In the genomic region with DNA sequence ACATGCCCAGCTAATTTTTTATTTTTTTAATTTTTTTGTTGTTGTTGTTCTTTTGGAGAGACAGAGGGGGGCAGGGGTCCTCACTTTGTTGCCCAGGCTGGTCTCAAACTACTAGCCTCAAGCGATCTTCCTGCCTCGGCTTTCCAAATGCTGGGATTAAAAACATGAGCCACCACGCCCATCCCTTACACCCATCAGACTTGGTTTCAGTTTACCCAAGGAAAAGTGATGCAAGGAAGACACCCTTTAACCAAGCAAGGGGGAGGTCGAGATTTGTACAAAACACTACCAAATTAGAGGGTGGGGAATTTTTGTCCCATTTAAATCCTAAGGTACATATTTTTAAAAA, we compare ENCODE assay signal across 30 cellular contexts.
DNase-seq lines count a peak whose midpoint lies in the region; ATAC-seq, FAIRE-seq and TF ChIP-seq lines count a peak whose summit lies in the region.
"Had no signal": no experiment of that assay in that cellular context is flagged by ENCODE, and none has a peak within 500 bp of the region (broad histone marks: within the 10 kb centered on the region; RNA-seq: fewer than 3 reads in every experiment).

No MANE protein-coding gene starts in this region.

- H3K36me3 Mint-ChIP-seq in naive thymus-derived CD8-positive, alpha-beta T cell: no peaks in the 10 kb centered on the region
- H3K36me3 Mint-ChIP-seq in chondrocyte (ENCODE audit: low read depth): no peaks in the 10 kb centered on the region
- H3K36me3 Mint-ChIP-seq: activated naive CD4-positive, alpha-beta T cell treated with anti-CD3 and anti-CD28 coated beads, Interleukin-2, amount 50 U/mL, for 24 hours; stimulated activated naive B cell treated with anti-CD40 and anti-IgM and Interleukin-4, amounts not matched to agents 10 μg/mL and 1 μg/mL and 100 μg/mL, for 72 hours had no signal

- dilution Hi-C loops in endothelial cell of umbilical vein (cut with MboI; ENCODE audit: extremely low pct_ligation_motif_present, low sequenced_read_pairs): no loop called here

- POLR2A ChIA-PET in SK-N-SH (lab: Yijun Ruan, JAX) (no interaction called here), OCI-LY7 (lab: Charles Lee) (interaction anchor here (0.7 to 0.9 kb wide), 2 partner anchors 330 to 439 kb away, joined by 3 to 5 read pairs; no protein-coding TSS in a partner anchor), endothelial cell of umbilical vein (lab: Charles Lee) (interaction anchor here (0.6 to 0.8 kb wide), 2 partner anchors 10 to 520 kb away, joined by 3 to 11 read pairs; no protein-coding TSS in a partner anchor)
- POLR2A ChIA-PET in naive thymus-derived CD8-positive, alpha-beta T cell (lab: Charles Lee): no interaction called here

- H3K79me2 ChIP-seq in SK-N-SH (ENCODE audit: insufficient read depth): no peaks in the 10 kb centered on the region
- H3K79me2 ChIP-seq in OCI-LY7 (ENCODE audit: insufficient read depth, low read depth, low read length): no peaks in the 10 kb centered on the region
- no peaks in the 10 kb centered on the region for H3K79me2 ChIP-seq in endothelial cell of umbilical vein (ENCODE audit: control insufficient read depth, insufficient read depth, low read length)
- no peaks in the 10 kb centered on the region for H3K79me2 ChIP-seq in GM23248 (ENCODE audit: insufficient read depth)

- CTCF ChIA-PET in SK-N-SH (lab: Yijun Ruan, JAX) (interaction anchor here (0.6 to 1.8 kb wide), 17 partner anchors 10 to 1372 kb away, joined by 3 to 5 read pairs (median 3); no protein-coding TSS in a partner anchor), OCI-LY7 (lab: Charles Lee; ENCODE audit: unreplicated experiment) (interaction anchor here (0.6 to 1.9 kb wide), 2 partner anchors 250 to 487 kb away, joined by 3 to 4 read pairs; no protein-coding TSS in a partner anchor), endothelial cell of umbilical vein (lab: Charles Lee) (interaction anchor here (0.5 to 3.2 kb wide), 45 partner anchors 10 to 1372 kb away, joined by 3 to 52 read pairs (median 5); a partner anchor contains a TSS)

- ATAC-seq in SK-N-SH treated with all-trans-retinoic acid at 6 μM for 48 hours: no peak
- ATAC-seq in naive thymus-derived CD8-positive, alpha-beta T cell: no peak

- WGBS in SK-N-SH (ENCODE audit: low lambda C conversion rate): 72% methylated on average over 4 of the region's 4 CpGs
- 89 to 98% methylated on average over 4 of the region's 4 CpGs for WGBS in GM23248 (ENCODE audit: low coverage in 1 of 2, low lambda C conversion rate in 2 of 2, missing lambda C conversion rate in 2 of 2), 2 experiments

- peaks cover 0 to 3% (median 0%) of the 10 kb centered on the region in 5 donors for H3K27me3 Mint-ChIP-seq in naive thymus-derived CD8-positive, alpha-beta T cell
- no peaks in the 10 kb centered on the region for H3K27me3 Mint-ChIP-seq in chondrocyte (ENCODE audit: low read depth)
- H3K27me3 Mint-ChIP-seq: activated CD4-positive, alpha-beta T cell treated with anti-CD3 and anti-CD28 coated beads, Interleukin-2, amount 10 ng/mL, durations not matched to agents 24 days and 14 days; activated naive CD4-positive, alpha-beta T cell treated with anti-CD3 and anti-CD28 coated beads, Interleukin-2, amount 50 U/mL, for 24 hours; CD4-positive, alpha-beta T cell had no signal

- H3K9ac ChIP-seq in SK-N-SH (no peak overlapping the region; the same call in 1 of the 2 replicates), endothelial cell of umbilical vein (replicated peaks; ENCODE audit: extremely low read depth, insufficient read depth, low read length) (no peak overlapping the region), subcutaneous abdominal adipose tissue (ENCODE audit: low read length in 5 of 5) (no peak overlapping the region), GM23248 (no peak overlapping the region)

- TF ChIP-seq EP300 in SK-N-SH (IDR thresholded peaks at IDR 0.05; ENCODE audit: borderline replicate concordance in 1 of 2, low read depth in 1 of 2, low read length in 1 of 2): no peak

- intact Hi-C loops in OCI-LY7 (cut with micrococcal nuclease; ENCODE audit: unreplicated experiment) (loop anchor here (1.0 to 5.0 kb wide), 5 partner anchors 77 to 521 kb away; no protein-coding TSS in a partner anchor), endothelial cell of umbilical vein (cut with micrococcal nuclease) (loop anchor here (1.0 to 5.0 kb wide), 7 partner anchors 67 to 521 kb away; no protein-coding TSS in a partner anchor)

- no peak overlapping the region for H3K4me3 Mint-ChIP-seq in naive thymus-derived CD8-positive, alpha-beta T cell
- no peak overlapping the region for H3K4me3 Mint-ChIP-seq in chondrocyte (ENCODE audit: unreplicated experiment)
- H3K4me3 Mint-ChIP-seq: activated CD4-positive, alpha-beta T cell treated with anti-CD3 and anti-CD28 coated beads, Interleukin-2, amount 10 ng/mL, durations not matched to agents 24 days and 14 days; activated naive CD4-positive, alpha-beta T cell treated with anti-CD3 and anti-CD28 coated beads, Interleukin-2, amount 50 U/mL, for 24 hours; CD4-positive, alpha-beta T cell; stimulated activated naive B cell treated with anti-CD40 and anti-IgM and Interleukin-4, amounts not matched to agents 10 μg/mL and 1 μg/mL and 100 μg/mL, for 72 hours had no signal

- no peak overlapping the region for H3K4me3 ChIP-seq in SK-N-SH (ENCODE audit: low read depth in 2 of 2, low read length in 1 of 2)
- H3K4me3 ChIP-seq in OCI-LY7 (ENCODE audit: low read depth, low read length, poor library complexity, severe bottlenecking): no peak overlapping the region
- H3K4me3 ChIP-seq in endothelial cell of umbilical vein (replicated peaks in 1 of 3; ENCODE audit: insufficient read depth in 1 of 3, low read depth in 1 of 3, low read length in 3 of 3): no peak overlapping the region
- H3K4me3 ChIP-seq in subcutaneous abdominal adipose tissue (ENCODE audit: low read depth in 1 of 5, low read length in 5 of 5): no peak overlapping the region
- H3K4me3 ChIP-seq in GM23248: no peak overlapping the region
- H3K4me3 ChIP-seq: esophagus muscularis mucosa, gastrocnemius medialis, ovary, Peyer's patch, skin epidermis, upper lobe of right lung had no signal

- H3K9me1 ChIP-seq in endothelial cell of umbilical vein (replicated peaks; ENCODE audit: control insufficient read depth, extremely low read depth, insufficient read depth, low read length): no peaks in the 10 kb centered on the region

- H3K9me2 ChIP-seq in SK-N-SH (no peaks in the 10 kb centered on the region), OCI-LY7 (ENCODE audit: insufficient read depth, low read length) (no peaks in the 10 kb centered on the region), GM23248 (ENCODE audit: insufficient read depth) (no peaks in the 10 kb centered on the region)

- no peak overlapping the region for H3K27ac Mint-ChIP-seq in naive thymus-derived CD8-positive, alpha-beta T cell
- no peak overlapping the region for H3K27ac Mint-ChIP-seq in chondrocyte (ENCODE audit: unreplicated experiment)
- H3K27ac Mint-ChIP-seq: activated T-helper 2 cell treated with anti-CD3 and anti-CD28 coated beads, Interferon-gamma antibody, Interleukin-2, Interleukin-4, amounts not matched to agents 10 μg/mL and 5 μg/mL and 100 μg/mL, durations not matched to agents 14 hours and 24 hours and 36 hours; CD4-positive, alpha-beta T cell; stimulated activated naive B cell treated with anti-CD40 and anti-IgM and Interleukin-4, amounts not matched to agents 10 μg/mL and 1 μg/mL and 100 μg/mL, for 72 hours had no signal

- in situ Hi-C loops in GM23248 (cut with MboI): loop anchor here (10.0 kb wide), 1 partner anchor 525 kb away; no protein-coding TSS in a partner anchor

- H3F3A ChIP-seq in SK-N-SH (replicated peaks; ENCODE audit: insufficient read depth): peaks cover 70% of the 10 kb centered on the region
- peaks cover 42% of the 10 kb centered on the region for H3F3A ChIP-seq in GM23248 (ENCODE audit: insufficient read depth)

- TF ChIP-seq CTCF in SK-N-SH (IDR thresholded peaks at IDR 0.05) (no peak), OCI-LY7 (conservative IDR thresholded peaks at IDR 0.05; ENCODE audit: low read length) (no peak), endothelial cell of umbilical vein (IDR thresholded peaks at IDR 0.05; ENCODE audit: extremely low read depth in 1 of 2, insufficient read depth in 1 of 2, low read depth in 1 of 2, low read length in 2 of 2) (no peak), chondrocyte (IDR thresholded peaks at IDR 0.05) (no peak)

- H3K9me3 ChIP-seq in SK-N-SH: no peaks in the 10 kb centered on the region
- no peaks in the 10 kb centered on the region for H3K9me3 ChIP-seq in OCI-LY7 (ENCODE audit: low read length)
- no peaks in the 10 kb centered on the region for H3K9me3 ChIP-seq in endothelial cell of umbilical vein (replicated peaks; ENCODE audit: control insufficient read depth, insufficient read depth, low read length)
- H3K9me3 ChIP-seq in subcutaneous abdominal adipose tissue (ENCODE audit: control insufficient read depth in 5 of 5, low read length in 5 of 5): no peaks in the 10 kb centered on the region
- no peaks in the 10 kb centered on the region for H3K9me3 ChIP-seq in GM23248 (ENCODE audit: low read depth)
- H3K9me3 ChIP-seq: esophagus muscularis mucosa, gastrocnemius medialis, ovary, Peyer's patch, upper lobe of right lung had no signal

- H3K4me2 ChIP-seq in SK-N-SH (peak overlapping the region; percentile 76), OCI-LY7 (ENCODE audit: low read length) (no peak overlapping the region), endothelial cell of umbilical vein (ENCODE audit: insufficient read depth, low read length) (no peak overlapping the region), GM23248 (ENCODE audit: unreplicated experiment) (no peak overlapping the region)

- H3K27me3 ChIP-seq in SK-N-SH (ENCODE audit: insufficient read depth) (no peaks in the 10 kb centered on the region), endothelial cell of umbilical vein (ENCODE audit: control insufficient read depth in 2 of 2, insufficient read depth in 2 of 2, low read length in 2 of 2) (no peaks in the 10 kb centered on the region), subcutaneous abdominal adipose tissue (ENCODE audit: control insufficient read depth in 5 of 5, insufficient read depth in 4 of 5, low read length in 5 of 5) (no peaks in the 10 kb centered on the region), GM23248 (replicated peaks; ENCODE audit: insufficient read depth) (no peaks in the 10 kb centered on the region)
- H3K27me3 ChIP-seq: esophagus muscularis mucosa, gastrocnemius medialis, ovary, Peyer's patch, upper lobe of right lung had no signal

- H3K27ac ChIP-seq in SK-N-SH (ENCODE audit: low read depth in 2 of 2, low read length in 1 of 2) (peak overlapping the region in 1 of 2 experiments; percentile 99; a peak in 3 of 4 replicates), OCI-LY7 (ENCODE audit: low read depth, low read length, poor library complexity, severe bottlenecking) (no peak overlapping the region), endothelial cell of umbilical vein (ENCODE audit: insufficient read depth, low read depth, low read length) (no peak overlapping the region), subcutaneous abdominal adipose tissue (ENCODE audit: low read depth, low read length) (peak overlapping the region; percentile 6), GM23248 (no peak overlapping the region)
- H3K27ac ChIP-seq: 22Rv1, esophagus muscularis mucosa, ovary, Peyer's patch, upper lobe of right lung had no signal

- no peaks in the 10 kb centered on the region for H3K9me3 Mint-ChIP-seq in naive thymus-derived CD8-positive, alpha-beta T cell
- H3K9me3 Mint-ChIP-seq in chondrocyte (ENCODE audit: low read depth): no peaks in the 10 kb centered on the region
- H3K9me3 Mint-ChIP-seq: activated naive CD4-positive, alpha-beta T cell treated with anti-CD3 and anti-CD28 coated beads, Interleukin-2, amount 50 U/mL, for 24 hours; activated T-helper 2 cell treated with anti-CD3 and anti-CD28 coated beads, Interferon-gamma antibody, Interleukin-2, Interleukin-4, amounts not matched to agents 10 μg/mL and 5 μg/mL and 100 μg/mL, durations not matched to agents 14 hours and 24 hours and 36 hours; CD4-positive, alpha-beta T cell; stimulated activated naive B cell treated with anti-CD40 and anti-IgM and Interleukin-4, amounts not matched to agents 10 μg/mL and 1 μg/mL and 100 μg/mL, for 72 hours had no signal

- no peak for DNase-seq in SK-N-SH
- no peak for DNase-seq in OCI-LY7 (ENCODE audit: low spot score)
- DNase-seq in endothelial cell of umbilical vein (ENCODE audit: low read depth, low spot score): no peak
- DNase-seq in naive thymus-derived CD8-positive, alpha-beta T cell: no peak
- no peak for DNase-seq in GM23248
- DNase-seq in chondrocyte (ENCODE audit: low spot score): no peak
- DNase-seq: activated CD8-positive, alpha-beta memory T cell treated with anti-CD3 and anti-CD28 coated beads for 24 hours; activated T-cell treated with anti-CD3 and anti-CD28 coated beads for 4 hours; amygdala; CD4-positive, alpha-beta T cell; gastrocnemius medialis; left cardiac atrium; NCI-H1417 treated with DMSO at 0.1 percent for 48 hours; NCI-H2081; NCI-H524 treated with DMSO at 0.1 percent for 48 hours; NK-92 treated with Interleukin-12 subunit alpha and Interleukin-12 subunit beta, amount 100 ng/mL, for 24 hours; ovary; Peyer's patch; stimulated activated naive B cell treated with anti-CD40 and anti-IgM and Interleukin-4, amounts not matched to agents 10 μg/mL and 1 μg/mL and 100 μg/mL, for 72 hours; upper lobe of right lung had no signal

- no peaks in the 10 kb centered on the region for H4K20me1 ChIP-seq in SK-N-SH (ENCODE audit: insufficient read depth)
- no peaks in the 10 kb centered on the region for H4K20me1 ChIP-seq in OCI-LY7 (ENCODE audit: insufficient read depth, low read length)
- H4K20me1 ChIP-seq in endothelial cell of umbilical vein (replicated peaks; ENCODE audit: control insufficient read depth, extremely low read depth, insufficient read depth, low read length): no peaks in the 10 kb centered on the region
- no peaks in the 10 kb centered on the region for H4K20me1 ChIP-seq in GM23248 (ENCODE audit: insufficient read depth)

- no peak for TF ChIP-seq RAD21 in SK-N-SH (IDR thresholded peaks at IDR 0.05; ENCODE audit: low read length)

- no peak for FAIRE-seq in endothelial cell of umbilical vein (lab: Jason Lieb, UNC)
- FAIRE-seq: bronchial epithelial cell, colon had no signal

- BruUV-seq in OCI-LY7 (replicated peaks; lab: Mats Ljungman, UMichigan) (no TSS peak), endothelial cell of umbilical vein (replicated peaks; lab: Mats Ljungman, UMichigan) (no TSS peak)

- H3K4me1 ChIP-seq in SK-N-SH (ENCODE audit: control insufficient read depth in 1 of 2, insufficient read depth in 2 of 2, low read depth in 1 of 2, low read length in 1 of 2): peaks cover 0 to 46% of the 10 kb centered on the region in 2 experiments
- no peaks in the 10 kb centered on the region for H3K4me1 ChIP-seq in OCI-LY7 (ENCODE audit: insufficient read depth, low read length, poor library complexity, severe bottlenecking)
- H3K4me1 ChIP-seq in endothelial cell of umbilical vein (ENCODE audit: control insufficient read depth, extremely low read depth, insufficient read depth, low read length): peaks cover 34% of the 10 kb centered on the region
- peaks cover 0 to 13% (median 6%) of the 10 kb centered on the region in 5 donors for H3K4me1 ChIP-seq in subcutaneous abdominal adipose tissue (ENCODE audit: control insufficient read depth in 5 of 5, insufficient read depth in 5 of 5, low read length in 5 of 5)
- peaks cover 40% of the 10 kb centered on the region for H3K4me1 ChIP-seq in GM23248 (ENCODE audit: insufficient read depth)
- H3K4me1 ChIP-seq: Peyer's patch had no signal

- no peak overlapping the region for H2AFZ ChIP-seq in SK-N-SH (ENCODE audit: low read depth)
- peak overlapping the region; percentile 31; the same call in 1 of the 2 replicates for H2AFZ ChIP-seq in OCI-LY7 (ENCODE audit: low read length)
- peak overlapping the region; percentile 21 for H2AFZ ChIP-seq in endothelial cell of umbilical vein (ENCODE audit: low read depth, low read length)
- no peak overlapping the region for H2AFZ ChIP-seq in GM23248

- peaks cover 0 to 3% of the 10 kb centered on the region in 2 experiments for H3K36me3 ChIP-seq in SK-N-SH (replicated peaks in 1 of 2; ENCODE audit: control insufficient read depth in 1 of 2, insufficient read depth in 2 of 2, low read length in 1 of 2)
- H3K36me3 ChIP-seq in OCI-LY7 (ENCODE audit: insufficient read depth, low read length): no peaks in the 10 kb centered on the region
- H3K36me3 ChIP-seq in endothelial cell of umbilical vein (ENCODE audit: control insufficient read depth in 2 of 2, extremely low read depth in 1 of 2, insufficient read depth in 2 of 2, low read length in 2 of 2): no peaks in the 10 kb centered on the region
- peaks cover 0 to 4% (median 0%) of the 10 kb centered on the region in 5 donors for H3K36me3 ChIP-seq in subcutaneous abdominal adipose tissue (ENCODE audit: control insufficient read depth in 5 of 5, insufficient read depth in 5 of 5, low read length in 5 of 5)
- H3K36me3 ChIP-seq in GM23248 (ENCODE audit: low read depth): no peaks in the 10 kb centered on the region
- H3K36me3 ChIP-seq: gastrocnemius medialis, ovary, Peyer's patch had no signal

- no peak for TF ChIP-seq POLR2A in endothelial cell of umbilical vein (IDR thresholded peaks at IDR 0.05; ENCODE audit: low read depth, low read length)

- peaks cover 8 to 19% (median 9%) of the 10 kb centered on the region in 4 donors for H3K4me1 Mint-ChIP-seq in naive thymus-derived CD8-positive, alpha-beta T cell
- peaks cover 38% of the 10 kb centered on the region for H3K4me1 Mint-ChIP-seq in chondrocyte (ENCODE audit: low read depth)

Comparison
In these comparisons a context has a peak if more than half of its experiments do, and no peak if none do; other contexts are left out.
1. H2AFZ ChIP-seq: peak in OCI-LY7 (single experiment) and endothelial cell of umbilical vein (single experiment); none in SK-N-SH (single experiment) and GM23248 (single experiment).
2. POLR2A ChIA-PET loops: an anchor here in OCI-LY7 (0.7 to 0.9 kb wide) and endothelial cell of umbilical vein (0.6 to 0.8 kb wide); none called in SK-N-SH and naive thymus-derived CD8-positive, alpha-beta T cell.